23 cellular contexts compared by ENCODE assay signal in genomic region chr21:33305344-33305671, GRCh38.
"Had no signal": no experiment of that assay in that cellular context is flagged by ENCODE, and none has a peak within 500 bp of the region (broad histone marks: within the 10 kb centered on the region; RNA-seq: fewer than 3 reads in every experiment).

No MANE protein-coding gene starts in this region.

- H3K27ac ChIP-seq: gastroesophageal sphincter, lower lobe of right lung, sigmoid colon, testis had no signal

- H3K4me2 ChIP-seq: smooth muscle cell had no signal

- H3K9me3 ChIP-seq: lower lobe of right lung, testis had no signal

- ATAC-seq: activated CD4-positive, CD25-positive, alpha-beta regulatory T cell treated with anti-CD3 and anti-CD28 coated beads, Interleukin-2, amount 50 U/mL, for 24 hours; activated CD8-positive, alpha-beta memory T cell treated with anti-CD3 and anti-CD28 coated beads, Interleukin-2, amount 10 ng/mL, durations not matched to agents 7 days and 5 days; activated CD8-positive, alpha-beta T cell treated with anti-CD3 and anti-CD28 coated beads for 36 hours; gastroesophageal sphincter; heart left ventricle; left cardiac atrium; lower lobe of right lung had no signal

- H3K36me3 ChIP-seq: gastroesophageal sphincter, heart left ventricle, lower lobe of right lung, sigmoid colon had no signal

- DNase-seq: activated CD4-positive, alpha-beta T cell treated with anti-CD3 and anti-CD28 coated beads, Interleukin-2, amount 10 ng/mL, durations not matched to agents 24 days and 14 days; activated CD8-positive, alpha-beta memory T cell treated with anti-CD3 and anti-CD28 coated beads, Interleukin-2, amount 10 ng/mL, durations not matched to agents 7 days and 5 days; activated CD8-positive, alpha-beta T cell treated with anti-CD3 and anti-CD28 coated beads for 36 hours; activated gamma-delta T cell treated with Interleukin-2 at 50 U/mL for 16 hours; activated T-cell treated with anti-CD3 and anti-CD28 coated beads for 4 hours; aorta; caudate nucleus; heart left ventricle; islet precursor cell; left cardiac atrium; lower lobe of right lung; mesendoderm; naive B cell; occipital lobe; posterior cingulate gyrus; sigmoid colon; stimulated activated CD4-positive, alpha-beta T cell treated with anti-CD3 and anti-CD28 coated beads, Interleukin-2, amount 100 ng/mL, for 48 hours; stimulated activated naive CD4-positive, alpha-beta T cell; T-helper 2 cell; testis had no signal

- H3K4me3 ChIP-seq: gastroesophageal sphincter, heart left ventricle, lower lobe of right lung, sigmoid colon, smooth muscle cell, testis had no signal

- H3K27me3 ChIP-seq: gastroesophageal sphincter, heart left ventricle, sigmoid colon, testis had no signal
